8 cellular contexts compared by ENCODE assay signal in genomic region chr10:12042797-12043651, GRCh38. TPM values are rescaled to one million over a fixed set of nuclear protein-coding genes. Genes with fewer than 3 reads are reported as not detected.
DNase-seq lines count a peak whose midpoint lies in the region; ATAC-seq, FAIRE-seq and TF ChIP-seq lines count a peak whose summit lies in the region.

A gene with protein sequence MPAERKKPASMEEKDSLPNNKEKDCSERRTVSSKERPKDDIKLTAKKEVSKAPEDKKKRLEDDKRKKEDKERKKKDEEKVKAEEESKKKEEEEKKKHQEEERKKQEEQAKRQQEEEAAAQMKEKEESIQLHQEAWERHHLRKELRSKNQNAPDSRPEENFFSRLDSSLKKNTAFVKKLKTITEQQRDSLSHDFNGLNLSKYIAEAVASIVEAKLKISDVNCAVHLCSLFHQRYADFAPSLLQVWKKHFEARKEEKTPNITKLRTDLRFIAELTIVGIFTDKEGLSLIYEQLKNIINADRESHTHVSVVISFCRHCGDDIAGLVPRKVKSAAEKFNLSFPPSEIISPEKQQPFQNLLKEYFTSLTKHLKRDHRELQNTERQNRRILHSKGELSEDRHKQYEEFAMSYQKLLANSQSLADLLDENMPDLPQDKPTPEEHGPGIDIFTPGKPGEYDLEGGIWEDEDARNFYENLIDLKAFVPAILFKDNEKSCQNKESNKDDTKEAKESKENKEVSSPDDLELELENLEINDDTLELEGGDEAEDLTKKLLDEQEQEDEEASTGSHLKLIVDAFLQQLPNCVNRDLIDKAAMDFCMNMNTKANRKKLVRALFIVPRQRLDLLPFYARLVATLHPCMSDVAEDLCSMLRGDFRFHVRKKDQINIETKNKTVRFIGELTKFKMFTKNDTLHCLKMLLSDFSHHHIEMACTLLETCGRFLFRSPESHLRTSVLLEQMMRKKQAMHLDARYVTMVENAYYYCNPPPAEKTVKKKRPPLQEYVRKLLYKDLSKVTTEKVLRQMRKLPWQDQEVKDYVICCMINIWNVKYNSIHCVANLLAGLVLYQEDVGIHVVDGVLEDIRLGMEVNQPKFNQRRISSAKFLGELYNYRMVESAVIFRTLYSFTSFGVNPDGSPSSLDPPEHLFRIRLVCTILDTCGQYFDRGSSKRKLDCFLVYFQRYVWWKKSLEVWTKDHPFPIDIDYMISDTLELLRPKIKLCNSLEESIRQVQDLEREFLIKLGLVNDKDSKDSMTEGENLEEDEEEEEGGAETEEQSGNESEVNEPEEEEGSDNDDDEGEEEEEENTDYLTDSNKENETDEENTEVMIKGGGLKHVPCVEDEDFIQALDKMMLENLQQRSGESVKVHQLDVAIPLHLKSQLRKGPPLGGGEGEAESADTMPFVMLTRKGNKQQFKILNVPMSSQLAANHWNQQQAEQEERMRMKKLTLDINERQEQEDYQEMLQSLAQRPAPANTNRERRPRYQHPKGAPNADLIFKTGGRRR (minus strand): TSS chr10:12042809. CDS start chr10:12035423, 7,386 bp downstream.

- 3 to 4% methylated on average over 42 to 55 of the region's 56 CpGs for WGBS in lung, 2 donors

- no peaks in the 10 kb centered on the region for H3K27me3 ChIP-seq in lung (ENCODE audit: control insufficient read depth, insufficient read depth)

- peaks cover 0 to 2% of the 10 kb centered on the region in 2 donors for H3K9me3 ChIP-seq in lung (ENCODE audit: control insufficient read depth in 2 of 2, insufficient read depth in 1 of 2, low read length in 1 of 2)

- peak within 1 kb of the TSS; percentile 92 to 98 for H3K27ac ChIP-seq in lung (ENCODE audit: low read depth in 1 of 2, low read length in 1 of 2)

- peaks cover 0 to 2% of the 10 kb centered on the region in 2 donors for H3K4me1 ChIP-seq in lung (ENCODE audit: control insufficient read depth in 2 of 2, insufficient read depth in 2 of 2, low read length in 2 of 2)

- FAIRE-seq in HTR-8/SVneo (lab: Jason Lieb, UNC), result peak; percentile 76

- no peak for TF ChIP-seq CTCF in lung (IDR thresholded peaks at IDR 0.05; ENCODE audit: control extremely low read depth, extremely low read depth)

- DNase-seq in CMK (ENCODE audit: low read depth) (peak; percentile 95), HTR-8/SVneo (ENCODE audit: insufficient read length, low spot score) (peak; percentile 94), NOMO-1 treated with DMSO at 0.1 percent for 48 hours (lab: John Stamatoyannopoulos, UW; ENCODE audit: unreplicated experiment) (peak; percentile 99), lung (ENCODE audit: low spot score) (peak; percentile 98)
- peak; percentile 94 for DNase-seq in effector CD8-positive, alpha-beta T cell (lab: John Stamatoyannopoulos, UW)
- peak; percentile 96 to 98 (median 97) for DNase-seq in stimulated activated CD4-positive, alpha-beta T cell treated with anti-CD3 and anti-CD28 coated beads, TNF-alpha, amount 100 ng/mL, for 24 hours (ENCODE audit: low read depth in 3 of 3)

- peak within 1 kb of the TSS; percentile 65 for H3K4me3 ChIP-seq in lung

- POLR2A ChIA-PET in activated CD8-positive, alpha-beta memory T cell treated with anti-CD3 and anti-CD28 coated beads for 36 hours (lab: Charles Lee), result interaction anchor here (0.6 to 1.4 kb wide), 6 partner anchors 20 to 969 kb away, joined by 3 to 8 read pairs (median 5); partner anchors contain the start of genes CDC123, DHTKD1 and NUDT5

- CTCF ChIA-PET in activated CD8-positive, alpha-beta memory T cell treated with anti-CD3 and anti-CD28 coated beads for 36 hours (lab: Charles Lee), result interaction anchor here (0.7 to 1.6 kb wide), 4 partner anchors 11 to 87 kb away, joined by 3 to 4 read pairs (median 4); no protein-coding TSS in a partner anchor

- no peaks in the 10 kb centered on the region for H3K36me3 ChIP-seq in lung (ENCODE audit: control insufficient read depth in 2 of 2, insufficient read depth in 2 of 2, low read length in 2 of 2)

- ATAC-seq in GM21367 (IDR thresholded peaks at IDR 0.05; ENCODE audit: unreplicated experiment), result peak; percentile 36
- ATAC-seq in lung (ENCODE audit: insufficient read depth, low FRiP score), result peak; percentile 94

RNA-seq across cellular contexts. Expression of the gene that starts here (rescaled TPM):
- 10 to 100 TPM; 38.5 to 39.6 TPM for total RNA-seq in activated CD8-positive, alpha-beta memory T cell treated with anti-CD3 and anti-CD28 coated beads for 36 hours
- total RNA-seq in lung, result 10 to 100 TPM; 15.7 to 36.4 TPM
- polyA plus RNA-seq in lung, result 10 to 100 TPM in 1 of 2 donors, 1 to 10 TPM in 1; 7.4 to 10.9 TPM

Comparison
In these comparisons a context has a peak if more than half of its experiments do, and no peak if none do; other contexts are left out.
1. Peak in every context shown above with its lines: DNase-seq, ATAC-seq, H3K4me3 ChIP-seq and H3K27ac ChIP-seq.